1 cellular context compared by ENCODE assay signal in the genomic region with DNA sequence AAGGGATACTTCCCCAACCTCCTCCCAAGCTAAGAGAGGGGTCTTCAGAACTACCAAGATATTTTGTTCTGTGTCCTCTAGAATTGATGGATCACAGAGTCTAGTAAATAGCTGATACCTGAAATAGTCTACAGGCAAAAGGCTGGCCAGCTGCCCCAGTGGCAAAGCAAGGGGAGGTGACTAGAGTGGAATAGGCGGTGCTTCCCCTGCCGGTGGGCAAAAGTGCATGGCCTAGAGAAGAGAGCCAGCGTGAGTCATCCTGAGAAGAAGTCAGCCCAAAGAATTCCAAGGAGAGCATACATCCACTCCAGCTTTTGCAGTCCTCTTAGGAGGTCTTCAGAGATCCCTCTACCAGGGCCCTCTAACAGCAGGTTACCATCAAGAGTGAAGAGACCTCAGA.
TF ChIP-seq lines count a peak whose summit lies in the region.

No MANE protein-coding gene starts in this region.

TF ChIP-seq in GM23338, 12 proteins besides CTCF, POLR2A, EP300 and RAD21:
- TF ChIP-seq EZH2phosphoT487 (IDR thresholded peaks at IDR 0.05; ENCODE audit: unreplicated experiment) = no peak
- TF ChIP-seq, protein P1, sequence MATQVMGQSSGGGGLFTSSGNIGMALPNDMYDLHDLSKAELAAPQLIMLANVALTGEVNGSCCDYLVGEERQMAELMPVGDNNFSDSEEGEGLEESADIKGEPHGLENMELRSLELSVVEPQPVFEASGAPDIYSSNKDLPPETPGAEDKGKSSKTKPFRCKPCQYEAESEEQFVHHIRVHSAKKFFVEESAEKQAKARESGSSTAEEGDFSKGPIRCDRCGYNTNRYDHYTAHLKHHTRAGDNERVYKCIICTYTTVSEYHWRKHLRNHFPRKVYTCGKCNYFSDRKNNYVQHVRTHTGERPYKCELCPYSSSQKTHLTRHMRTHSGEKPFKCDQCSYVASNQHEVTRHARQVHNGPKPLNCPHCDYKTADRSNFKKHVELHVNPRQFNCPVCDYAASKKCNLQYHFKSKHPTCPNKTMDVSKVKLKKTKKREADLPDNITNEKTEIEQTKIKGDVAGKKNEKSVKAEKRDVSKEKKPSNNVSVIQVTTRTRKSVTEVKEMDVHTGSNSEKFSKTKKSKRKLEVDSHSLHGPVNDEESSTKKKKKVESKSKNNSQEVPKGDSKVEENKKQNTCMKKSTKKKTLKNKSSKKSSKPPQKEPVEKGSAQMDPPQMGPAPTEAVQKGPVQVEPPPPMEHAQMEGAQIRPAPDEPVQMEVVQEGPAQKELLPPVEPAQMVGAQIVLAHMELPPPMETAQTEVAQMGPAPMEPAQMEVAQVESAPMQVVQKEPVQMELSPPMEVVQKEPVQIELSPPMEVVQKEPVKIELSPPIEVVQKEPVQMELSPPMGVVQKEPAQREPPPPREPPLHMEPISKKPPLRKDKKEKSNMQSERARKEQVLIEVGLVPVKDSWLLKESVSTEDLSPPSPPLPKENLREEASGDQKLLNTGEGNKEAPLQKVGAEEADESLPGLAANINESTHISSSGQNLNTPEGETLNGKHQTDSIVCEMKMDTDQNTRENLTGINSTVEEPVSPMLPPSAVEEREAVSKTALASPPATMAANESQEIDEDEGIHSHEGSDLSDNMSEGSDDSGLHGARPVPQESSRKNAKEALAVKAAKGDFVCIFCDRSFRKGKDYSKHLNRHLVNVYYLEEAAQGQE (IDR thresholded peaks at IDR 0.05; ENCODE audit: unreplicated experiment) = no peak
- TF ChIP-seq STAT1 (IDR thresholded peaks at IDR 0.05; ENCODE audit: unreplicated experiment) = no peak
- TF ChIP-seq, protein P2, sequence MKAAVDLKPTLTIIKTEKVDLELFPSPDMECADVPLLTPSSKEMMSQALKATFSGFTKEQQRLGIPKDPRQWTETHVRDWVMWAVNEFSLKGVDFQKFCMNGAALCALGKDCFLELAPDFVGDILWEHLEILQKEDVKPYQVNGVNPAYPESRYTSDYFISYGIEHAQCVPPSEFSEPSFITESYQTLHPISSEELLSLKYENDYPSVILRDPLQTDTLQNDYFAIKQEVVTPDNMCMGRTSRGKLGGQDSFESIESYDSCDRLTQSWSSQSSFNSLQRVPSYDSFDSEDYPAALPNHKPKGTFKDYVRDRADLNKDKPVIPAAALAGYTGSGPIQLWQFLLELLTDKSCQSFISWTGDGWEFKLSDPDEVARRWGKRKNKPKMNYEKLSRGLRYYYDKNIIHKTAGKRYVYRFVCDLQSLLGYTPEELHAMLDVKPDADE (IDR thresholded peaks at IDR 0.05) = no peak
